Comparison of ENCODE assay signal across 15 cellular contexts in the genomic region with DNA sequence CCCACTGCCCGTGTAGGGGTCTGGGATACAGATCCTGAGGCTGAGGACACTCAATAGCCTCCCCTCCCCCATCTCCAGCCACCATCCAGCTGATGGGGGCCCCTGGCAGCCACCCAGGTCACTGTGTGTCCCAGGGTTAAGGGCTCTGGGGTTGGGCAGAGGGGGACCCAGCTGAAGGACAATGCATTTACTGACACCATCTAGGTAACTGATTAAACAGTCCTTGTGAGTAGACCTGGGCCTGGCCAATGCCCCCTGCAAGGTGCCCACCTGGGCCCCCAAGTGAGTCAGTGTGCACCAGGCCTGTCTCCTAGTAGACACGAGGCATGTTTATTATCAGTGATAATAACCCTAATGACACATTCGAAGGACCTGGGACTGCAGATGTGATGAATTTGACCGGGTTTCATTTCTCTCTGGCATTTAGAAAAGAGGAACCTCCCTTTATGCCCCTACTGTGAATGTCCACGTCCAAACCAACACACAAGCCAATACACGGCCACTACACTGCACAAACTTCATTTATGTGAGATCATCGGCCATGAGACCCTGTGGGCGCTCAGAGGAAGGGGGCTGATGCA.
A peak's percentile ranks its signal among the peaks of the same experiment; 100 is the strongest.
DNase-seq lines count a peak whose midpoint lies in the region; ATAC-seq and TF ChIP-seq lines count a peak whose summit lies in the region.
"Had no signal": no experiment of that assay in that cellular context is flagged by ENCODE, and none has a peak within 500 bp of the region (broad histone marks: within the 10 kb centered on the region; RNA-seq: fewer than 3 reads in every experiment).

No MANE protein-coding gene starts in this region.

- peaks cover 0 to 4% of the 10 kb centered on the region in 2 donors for H3K36me3 Mint-ChIP-seq in stimulated activated naive B cell treated with anti-CD40 and anti-IgM and Interleukin-4, amounts not matched to agents 10 μg/mL and 1 μg/mL and 100 μg/mL, for 72 hours
- H3K36me3 Mint-ChIP-seq: CD4-positive, alpha-beta memory T cell had no signal

- no peak overlapping the region for H3K27ac Mint-ChIP-seq in stimulated activated naive B cell treated with anti-CD40 and anti-IgM and Interleukin-4, amounts not matched to agents 10 μg/mL and 1 μg/mL and 100 μg/mL, for 72 hours
- H3K27ac Mint-ChIP-seq: CD4-positive, alpha-beta memory T cell; HFFc6 had no signal

- H3K4me3 ChIP-seq in colonic mucosa (no peak overlapping the region), mesenchymal stem cell (ENCODE audit: insufficient read depth in 1 of 2, low read depth in 1 of 2, low read length in 2 of 2) (no peak overlapping the region)
- H3K4me3 ChIP-seq: A549 had no signal

- no peaks in the 10 kb centered on the region for H3K27me3 ChIP-seq in colonic mucosa
- H3K27me3 ChIP-seq in mesenchymal stem cell (ENCODE audit: control insufficient read depth in 1 of 2, insufficient read depth in 1 of 2, low read length in 2 of 2), result peaks cover 0 to 62% of the 10 kb centered on the region in 2 experiments

- H2BK5ac ChIP-seq in mesenchymal stem cell (ENCODE audit: low read depth, low read length, poor library complexity, severe bottlenecking), result no peak overlapping the region

- no peak overlapping the region for H2AFZ ChIP-seq in mesenchymal stem cell (ENCODE audit: low read depth, low read length)

- H3K27me3 Mint-ChIP-seq in stimulated activated naive B cell treated with anti-CD40 and anti-IgM and Interleukin-4, amounts not matched to agents 10 μg/mL and 1 μg/mL and 100 μg/mL, for 72 hours, result peaks cover 22 to 33% of the 10 kb centered on the region in 2 donors

- H3K4me1 ChIP-seq in colonic mucosa (no peaks in the 10 kb centered on the region), mesenchymal stem cell (ENCODE audit: control insufficient read depth, insufficient read depth, low read depth, low read length) (no peaks in the 10 kb centered on the region)
- H3K4me1 ChIP-seq: A549, BE2C had no signal

- no peak overlapping the region for H4K8ac ChIP-seq in mesenchymal stem cell (ENCODE audit: low read length)

- H2AK5ac ChIP-seq in mesenchymal stem cell (ENCODE audit: low read length, severe bottlenecking), result no peak overlapping the region

- H3K4ac ChIP-seq in mesenchymal stem cell (ENCODE audit: low read depth in 1 of 2, low read length in 2 of 2), result no peak overlapping the region

- H3K18ac ChIP-seq in mesenchymal stem cell (ENCODE audit: low read depth in 1 of 2, low read length in 2 of 2), result peak overlapping the region in 1 of 2 experiments; percentile 80

- H3K4me2 ChIP-seq in mesenchymal stem cell (ENCODE audit: low read length, poor library complexity, severe bottlenecking), result no peak overlapping the region
- H3K4me2 ChIP-seq: A549 had no signal

- H3K4me3 Mint-ChIP-seq in stimulated activated naive B cell treated with anti-CD40 and anti-IgM and Interleukin-4, amounts not matched to agents 10 μg/mL and 1 μg/mL and 100 μg/mL, for 72 hours, result no peak overlapping the region
- H3K4me3 Mint-ChIP-seq: CD4-positive, alpha-beta memory T cell; HFFc6 had no signal

- peak overlapping the region; percentile 77 for H2BK15ac ChIP-seq in mesenchymal stem cell (ENCODE audit: low read depth, poor library complexity, severe bottlenecking)

- peak; percentile 57 to 66 for ATAC-seq in stimulated activated naive B cell treated with anti-CD40 and anti-IgM and Interleukin-4, amounts not matched to agents 10 μg/mL and 1 μg/mL and 100 μg/mL, for 72 hours (replicated peaks)
- ATAC-seq in GM21737 (IDR thresholded peaks at IDR 0.05; ENCODE audit: unreplicated experiment) (no peak), HG02852 (IDR thresholded peaks at IDR 0.05; ENCODE audit: unreplicated experiment) (no peak)
- ATAC-seq: A549 had no signal

- H2BK120ac ChIP-seq in mesenchymal stem cell (ENCODE audit: low read depth, low read length), result peak overlapping the region; percentile 27

- DNase-seq in MV-4-11 (lab: John Stamatoyannopoulos, UW), result peak; percentile 53
- peak; percentile 10 for DNase-seq in colonic mucosa
- no peak for DNase-seq in mesenchymal stem cell
- no peak for DNase-seq in stimulated activated naive B cell treated with anti-CD40 and anti-IgM and Interleukin-4, amounts not matched to agents 10 μg/mL and 1 μg/mL and 100 μg/mL, for 72 hours
- DNase-seq in kidney glomerular epithelial cell (lab: John Stamatoyannopoulos, UW), result no peak
- DNase-seq: BE2C; CD4-positive, alpha-beta memory T cell; DMS79; HCEC 1CT; HFFc6 had no signal

- intact Hi-C loops in colonic mucosa (cut with DNase I), result no loop called here

- H3K4me1 Mint-ChIP-seq in stimulated activated naive B cell treated with anti-CD40 and anti-IgM and Interleukin-4, amounts not matched to agents 10 μg/mL and 1 μg/mL and 100 μg/mL, for 72 hours, result peaks cover 0 to 6% of the 10 kb centered on the region in 2 donors
- H3K4me1 Mint-ChIP-seq: CD4-positive, alpha-beta memory T cell had no signal

- peaks cover 4 to 14% of the 10 kb centered on the region in 2 donors for H3K9me3 Mint-ChIP-seq in stimulated activated naive B cell treated with anti-CD40 and anti-IgM and Interleukin-4, amounts not matched to agents 10 μg/mL and 1 μg/mL and 100 μg/mL, for 72 hours
- H3K9me3 Mint-ChIP-seq: HFFc6 had no signal

- H3K9me3 ChIP-seq in colonic mucosa (no peaks in the 10 kb centered on the region), mesenchymal stem cell (ENCODE audit: control insufficient read depth, low read length) (peaks cover 6% of the 10 kb centered on the region)
- H3K9me3 ChIP-seq: BE2C had no signal

- WGBS in mesenchymal stem cell, result 88% methylated on average over 7 of the region's 8 CpGs

- no peaks in the 10 kb centered on the region for H3K79me1 ChIP-seq in mesenchymal stem cell (replicated peaks; ENCODE audit: low read length, poor library complexity, severe bottlenecking)

- no peak overlapping the region for H3K9ac ChIP-seq in colonic mucosa (ENCODE audit: low read depth in 2 of 2, low read length in 2 of 2)
- H3K9ac ChIP-seq in mesenchymal stem cell (ENCODE audit: low read length), result no peak overlapping the region

- no peak overlapping the region for H3K27ac ChIP-seq in colonic mucosa
- H3K27ac ChIP-seq in mesenchymal stem cell (ENCODE audit: low read length, poor library complexity, severe bottlenecking), result no peak overlapping the region
- H3K27ac ChIP-seq: A549, C4-2B, HL-60 had no signal

- H2BK12ac ChIP-seq in mesenchymal stem cell (ENCODE audit: low read length in 2 of 2), result peak overlapping the region; percentile 23 to 68

- H3K23ac ChIP-seq in mesenchymal stem cell (ENCODE audit: low read length in 2 of 2), result no peak overlapping the region

- no peak overlapping the region for H4K91ac ChIP-seq in mesenchymal stem cell (ENCODE audit: low read length)

- no peak for TF ChIP-seq CTCF in colonic mucosa (IDR thresholded peaks at IDR 0.05)

- no peaks in the 10 kb centered on the region for H3K36me3 ChIP-seq in colonic mucosa
- H3K36me3 ChIP-seq in mesenchymal stem cell (ENCODE audit: control insufficient read depth in 1 of 2, insufficient read depth in 2 of 2, low read depth in 1 of 2, low read length in 2 of 2), result no peaks in the 10 kb centered on the region
- H3K36me3 ChIP-seq: BE2C had no signal

- H3K14ac ChIP-seq in mesenchymal stem cell (ENCODE audit: low read length in 2 of 2), result peak overlapping the region in 1 of 2 experiments; percentile 29

Comparison
In these comparisons a context has a peak if more than half of its experiments do, and no peak if none do; other contexts are left out.
1. DNase-seq: peak in MV-4-11 (single experiment) and colonic mucosa (single experiment); none in mesenchymal stem cell (single experiment), stimulated activated naive B cell treated with anti-CD40 and anti-IgM and Interleukin-4, amounts not matched to agents 10 μg/mL and 1 μg/mL and 100 μg/mL, for 72 hours (single experiment) and kidney glomerular epithelial cell (single experiment).
2. ATAC-seq: peak in stimulated activated naive B cell treated with anti-CD40 and anti-IgM and Interleukin-4, amounts not matched to agents 10 μg/mL and 1 μg/mL and 100 μg/mL, for 72 hours (2 of 2); none in GM21737 (single experiment) and HG02852 (single experiment).